8 cellular contexts compared by ENCODE assay signal in the genomic region with DNA sequence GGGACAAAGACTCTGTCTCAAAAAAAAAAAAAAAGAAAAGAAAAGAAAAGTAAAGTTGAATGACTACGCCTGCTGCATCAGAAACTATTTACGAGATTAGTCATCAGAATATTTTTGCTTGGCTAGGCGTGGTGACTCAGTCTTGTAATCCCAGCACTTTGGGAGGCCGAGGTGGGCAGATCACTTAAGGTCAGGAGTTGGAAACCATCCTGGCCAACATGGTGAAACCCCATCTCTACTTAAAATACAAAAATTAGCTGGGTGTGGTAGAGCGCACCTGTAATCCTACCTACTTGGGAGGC.
DNase-seq lines count a peak whose midpoint lies in the region; ATAC-seq and TF ChIP-seq lines count a peak whose summit lies in the region.
"Not testable (repeated sequence)": the region's sequence is repeated elsewhere in the genome, so short reads cannot be mapped to it uniquely, and the experiment has no call there.

No MANE protein-coding gene starts in this region.

- H3K36me3 ChIP-seq in ACC112 (ENCODE audit: insufficient read depth, low read length): peaks cover 22% of the 10 kb centered on the region

- H2AFZ ChIP-seq in ACC112 (ENCODE audit: low read length, unreplicated experiment): not testable (repeated sequence)

- H3K27me3 ChIP-seq in ACC112 (ENCODE audit: insufficient read depth, low read length): not testable (repeated sequence)

- ATAC-seq in GM18511 (IDR thresholded peaks at IDR 0.05; ENCODE audit: unreplicated experiment) (peak; percentile 83), GM21526 (IDR thresholded peaks at IDR 0.05; ENCODE audit: low FRiP score, unreplicated experiment) (peak; percentile 74), HG02885 (IDR thresholded peaks at IDR 0.05; ENCODE audit: poor library complexity, unreplicated experiment) (peak; percentile 87), esophagus mucosa (peak; percentile 82), omental fat pad (ENCODE audit: low FRiP score) (peak; percentile 59)

- peak; percentile 23 for DNase-seq in HPDE6-E6E7 (ENCODE audit: extremely low spot score)
- DNase-seq in SW 1271 (lab: John Stamatoyannopoulos, UW): peak; percentile 46 to 79
- DNase-seq in omental fat pad (ENCODE audit: low spot score): not testable (repeated sequence)

- not testable (repeated sequence) for TF ChIP-seq CTCF in omental fat pad (IDR thresholded peaks at IDR 0.05)

- H3K4me1 ChIP-seq in ACC112 (ENCODE audit: control insufficient read depth, insufficient read depth, low read length, unreplicated experiment): peaks cover 24% of the 10 kb centered on the region

- peak overlapping the region; percentile 91 for H3K27ac ChIP-seq in ACC112 (ENCODE audit: low read depth, low read length)

- H3K79me2 ChIP-seq in ACC112 (ENCODE audit: control insufficient read depth, insufficient read depth, low read length, unreplicated experiment): not testable (repeated sequence)

- H3K4me3 ChIP-seq in ACC112 (ENCODE audit: low read depth, low read length): peak overlapping the region; percentile 50; the same call in 1 of the 2 replicates
